ENCODE assay signal across 14 cellular contexts in genomic region chrX:48578661-48579128, GRCh38. TPM values are rescaled to one million over a fixed set of nuclear protein-coding genes. Genes with fewer than 3 reads are reported as not detected.
DNase-seq lines count a peak whose midpoint lies in the region; ATAC-seq and TF ChIP-seq lines count a peak whose summit lies in the region.
"Had no signal": no experiment of that assay in that cellular context is flagged by ENCODE, and none has a peak within 500 bp of the region (broad histone marks: within the 10 kb centered on the region; RNA-seq: fewer than 3 reads in every experiment).

No MANE protein-coding gene starts in this region.

- no peak for DNase-seq in activated T-cell treated with anti-CD3 and anti-CD28 coated beads, Interleukin-2, amount 50 U/mL, for 72 hours
- DNase-seq in activated T-cell treated with anti-CD3 and anti-CD28 coated beads, Interleukin-2, amount 50 U/mL, for 1 hour, result no peak
- peak; percentile 22 for DNase-seq in NAMALWA (ENCODE audit: low spot score)
- DNase-seq in trophoblast cell, result peak; percentile 77 to 78
- DNase-seq in NCI-H510A (lab: John Stamatoyannopoulos, UW), result no peak
- no peak for DNase-seq in COR-L47 (lab: John Stamatoyannopoulos, UW)
- DNase-seq in NCI-H2029 (lab: John Stamatoyannopoulos, UW), result no peak
- DNase-seq: DND-41, head of caudate nucleus, kidney glomerular epithelial cell, SHP77 had no signal

- no peak overlapping the region for H2AK5ac ChIP-seq in trophoblast cell (ENCODE audit: low read length)

- no peak for ATAC-seq in activated T-cell treated with anti-CD3 and anti-CD28 coated beads, Interleukin-2, amount 50 U/mL, for 72 hours (replicated peaks in 1 of 2)
- ATAC-seq: activated naive CD4-positive, alpha-beta T cell treated with anti-CD3 and anti-CD28 coated beads, Interleukin-2, amount 50 U/mL, for 72 hours had no signal

- peaks cover 15% of the 10 kb centered on the region for H3K4me1 Mint-ChIP-seq in activated T-cell treated with anti-CD3 and anti-CD28 coated beads, Interleukin-2, amount 50 U/mL, for 72 hours (ENCODE audit: low read depth)
- H3K4me1 Mint-ChIP-seq in brain, result peaks cover 13% of the 10 kb centered on the region

- H3K4me2 ChIP-seq in trophoblast cell (ENCODE audit: low read length), result no peak overlapping the region

- no peaks in the 10 kb centered on the region for H3K9me3 ChIP-seq in trophoblast cell (ENCODE audit: insufficient read depth, low read depth, low read length)
- H3K9me3 ChIP-seq: HAP-1 had no signal

- no peak overlapping the region for H3K23ac ChIP-seq in trophoblast cell (ENCODE audit: low read length)

- H4K8ac ChIP-seq in trophoblast cell (ENCODE audit: low read depth, low read length), result no peak overlapping the region

- no peak overlapping the region for H2BK5ac ChIP-seq in trophoblast cell (ENCODE audit: low read depth, low read length, poor library complexity)

- no peaks in the 10 kb centered on the region for H3K27me3 Mint-ChIP-seq in activated T-cell treated with anti-CD3 and anti-CD28 coated beads, Interleukin-2, amount 50 U/mL, for 72 hours (ENCODE audit: low read depth)
- peaks cover 9% of the 10 kb centered on the region for H3K27me3 Mint-ChIP-seq in brain

- no peak overlapping the region for H2AFZ ChIP-seq in trophoblast cell (ENCODE audit: insufficient read depth, low read length, poor library complexity)

- H2BK12ac ChIP-seq in trophoblast cell (ENCODE audit: low read length), result no peak overlapping the region

- WGBS in trophoblast cell (ENCODE audit: extremely low coverage, insufficient coverage, insufficient read length), result no CpG with 5 or more reads among the region's 2 CpGs

- no peak overlapping the region for H3K4me3 Mint-ChIP-seq in activated T-cell treated with anti-CD3 and anti-CD28 coated beads, Interleukin-2, amount 50 U/mL, for 72 hours
- peak overlapping the region in 3 of 5 experiments; percentile 4 to 36 (median 23) for H3K4me3 Mint-ChIP-seq in brain

- H3K36me3 ChIP-seq in trophoblast cell (ENCODE audit: control insufficient read depth in 1 of 2, insufficient read depth in 2 of 2, low read length in 2 of 2), result peaks cover 17 to 31% of the 10 kb centered on the region in 2 experiments

- H3K4ac ChIP-seq in trophoblast cell (ENCODE audit: low read depth, low read length), result no peak overlapping the region

- H3K18ac ChIP-seq in trophoblast cell (ENCODE audit: low read length), result no peak overlapping the region

- no peak overlapping the region for H3K14ac ChIP-seq in trophoblast cell (ENCODE audit: low read length)

- no peaks in the 10 kb centered on the region for H3K27me3 ChIP-seq in trophoblast cell (ENCODE audit: insufficient read depth, low read length)

- peak overlapping the region; percentile 17 for H3K27ac Mint-ChIP-seq in activated T-cell treated with anti-CD3 and anti-CD28 coated beads, Interleukin-2, amount 50 U/mL, for 72 hours
- peak overlapping the region in 2 of 5 experiments; percentile 15 to 19 for H3K27ac Mint-ChIP-seq in brain

- H4K12ac ChIP-seq in trophoblast cell (ENCODE audit: low read depth, low read length), result no peak overlapping the region

- no peak overlapping the region for H3K4me3 ChIP-seq in trophoblast cell (ENCODE audit: low read depth, low read length)
- H3K4me3 ChIP-seq: HAP-1 had no signal

- H3K79me2 ChIP-seq in trophoblast cell (ENCODE audit: control insufficient read depth, insufficient read depth, low read length, poor library complexity), result peaks cover 10% of the 10 kb centered on the region

- H3K79me1 ChIP-seq in trophoblast cell (ENCODE audit: low read length), result peaks cover 12% of the 10 kb centered on the region

- no peak overlapping the region for H4K91ac ChIP-seq in trophoblast cell (ENCODE audit: low read depth, low read length)

- peaks cover 10 to 14% of the 10 kb centered on the region in 2 experiments for H3K4me1 ChIP-seq in trophoblast cell (ENCODE audit: control insufficient read depth in 1 of 2, insufficient read depth in 2 of 2, low read length in 2 of 2)

- peaks cover 22 to 32% of the 10 kb centered on the region in 2 donors for H3K36me3 Mint-ChIP-seq in activated T-cell treated with anti-CD3 and anti-CD28 coated beads, Interleukin-2, amount 50 U/mL, for 72 hours (ENCODE audit: insufficient read depth in 2 of 2)
- H3K36me3 Mint-ChIP-seq in brain, result peaks cover 40% of the 10 kb centered on the region

- H3K9ac ChIP-seq in trophoblast cell (ENCODE audit: low read length), result no peak overlapping the region

- no peaks in the 10 kb centered on the region for H3K9me3 Mint-ChIP-seq in activated T-cell treated with anti-CD3 and anti-CD28 coated beads, Interleukin-2, amount 50 U/mL, for 72 hours
- peaks cover 0 to 14% (median 0%) of the 10 kb centered on the region in 5 experiments for H3K9me3 Mint-ChIP-seq in brain
- H3K9me3 Mint-ChIP-seq: activated naive CD4-positive, alpha-beta T cell treated with anti-CD3 and anti-CD28 coated beads, Interleukin-2, amount 50 U/mL, for 72 hours had no signal

- no peak overlapping the region for H3K27ac ChIP-seq in trophoblast cell (ENCODE audit: low read depth, low read length)

- TF ChIP-seq CTCF in brain (conservative IDR thresholded peaks at IDR 0.05), result no peak

- H2BK120ac ChIP-seq in trophoblast cell (ENCODE audit: insufficient read depth, low read length, poor library complexity), result no peak overlapping the region

RNA-seq across cellular contexts. Expression of gene RBM3, which starts 4.4 kb away (rescaled TPM):
- 100 to 1,000 TPM; 183 to 225 TPM for total RNA-seq in activated T-cell treated with anti-CD3 and anti-CD28 coated beads, Interleukin-2, amount 50 U/mL, for 72 hours
- polyA plus RNA-seq in brain (ENCODE audit: insufficient read depth, low read depth, low replicate concordance), result 128 TPM
- polyA plus RNA-seq in trophoblast cell (2013), result 159 and 161 TPM in 2 replicates

RNA-seq across cellular contexts. Expression of gene WDR13, which starts 18.6 kb away (rescaled TPM):
- total RNA-seq in activated T-cell treated with anti-CD3 and anti-CD28 coated beads, Interleukin-2, amount 50 U/mL, for 72 hours, result 10 to 100 TPM; 55.7 to 59.9 TPM
- 127 TPM for polyA plus RNA-seq in brain (ENCODE audit: insufficient read depth, low read depth, low replicate concordance)
- polyA plus RNA-seq in trophoblast cell (2013), result 22.0 and 22.6 TPM in 2 replicates

RNA-seq across cellular contexts. Expression of gene TBC1D25, which starts 39.2 kb away (rescaled TPM):
- 10 to 100 TPM; 20.4 to 20.5 TPM for total RNA-seq in activated T-cell treated with anti-CD3 and anti-CD28 coated beads, Interleukin-2, amount 50 U/mL, for 72 hours
- 17.9 TPM for polyA plus RNA-seq in brain (ENCODE audit: insufficient read depth, low read depth, low replicate concordance)
- 7.7 and 7.9 TPM in 2 replicates for polyA plus RNA-seq in trophoblast cell (2013)

RNA-seq across cellular contexts. Expression of gene EBP, which starts 57.1 kb away (rescaled TPM):
- 100 to 1,000 TPM; 112 to 113 TPM for total RNA-seq in activated T-cell treated with anti-CD3 and anti-CD28 coated beads, Interleukin-2, amount 50 U/mL, for 72 hours
- 131 TPM for polyA plus RNA-seq in brain (ENCODE audit: insufficient read depth, low read depth, low replicate concordance)
- polyA plus RNA-seq in trophoblast cell (2013), result 118 TPM in 2 replicates

Comparison
In these comparisons a context has a peak if more than half of its experiments do, and no peak if none do; other contexts are left out.
1. DNase-seq: peak in NAMALWA (single experiment) and trophoblast cell (2 of 2); none in activated T-cell treated with anti-CD3 and anti-CD28 coated beads, Interleukin-2, amount 50 U/mL, for 72 hours (0 of 2), activated T-cell treated with anti-CD3 and anti-CD28 coated beads, Interleukin-2, amount 50 U/mL, for 1 hour (single experiment), NCI-H510A (single experiment), COR-L47 (single experiment) and NCI-H2029 (single experiment).
2. H3K4me3 Mint-ChIP-seq: peak in brain (3 of 5); none in activated T-cell treated with anti-CD3 and anti-CD28 coated beads, Interleukin-2, amount 50 U/mL, for 72 hours (0 of 2).